13 cellular contexts compared by ENCODE assay signal in genomic region chr16:58940609-58941008, GRCh38.
"Had no signal": no experiment of that assay in that cellular context is flagged by ENCODE, and none has a peak within 500 bp of the region (broad histone marks: within the 10 kb centered on the region; RNA-seq: fewer than 3 reads in every experiment).

No MANE protein-coding gene starts in this region.

- ATAC-seq: natural killer cell; right cardiac atrium; stimulated activated effector memory CD8-positive, alpha-beta T cell treated with anti-CD3 and anti-CD28 coated beads, Interleukin-12 subunit alpha, Interleukin-12 subunit beta, amount 100 ng/mL, for 72 hours had no signal

- DNase-seq: activated CD4-positive, alpha-beta T cell treated with anti-CD3 and anti-CD28 coated beads, Interleukin-2, amount 50 U/mL, for 1 hour; activated CD4-positive, CD25-positive, alpha-beta regulatory T cell; activated T-cell treated with anti-CD3 and anti-CD28 coated beads for 4 hours; central memory CD4-positive, alpha-beta T cell; effector CD4-positive, alpha-beta T cell; left ventricle myocardium inferior; natural killer cell; occipital lobe; right cardiac atrium; tibial artery had no signal

- H3K27me3 ChIP-seq: tibial artery, vagina had no signal

- H3K27ac ChIP-seq: coronary artery, left ventricle myocardium inferior, tibial artery, vagina had no signal

- H3K36me3 ChIP-seq: left ventricle myocardium inferior, tibial artery, vagina had no signal

- H3K9me3 ChIP-seq: left ventricle myocardium inferior, tibial artery, vagina had no signal

- H3K4me3 ChIP-seq: coronary artery, left ventricle myocardium inferior, tibial artery, vagina had no signal

- H3K4me1 ChIP-seq: tibial artery, vagina had no signal
